ENCODE assay signal across 3 cellular contexts in genomic region chrX:72220375-72220774, GRCh38. TPM values are rescaled to one million over a fixed set of nuclear protein-coding genes. Genes with fewer than 3 reads are reported as not detected.
"Had no signal": no experiment of that assay in that cellular context is flagged by ENCODE, and none has a peak within 500 bp of the region (broad histone marks: within the 10 kb centered on the region; RNA-seq: fewer than 3 reads in every experiment).

No MANE protein-coding gene starts in this region.

RNA-seq across cellular contexts. Expression of gene ERCC6L, which starts 18.5 kb away (rescaled TPM):
- total RNA-seq: left ventricle myocardium inferior, mesenteric fat pad, myocyte had no signal
